In genomic region chr1:24452922-24453481, GRCh38 we compare ENCODE assay signal across 24 cellular contexts.
"Had no signal": no experiment of that assay in that cellular context is flagged by ENCODE, and none has a peak within 500 bp of the region (broad histone marks: within the 10 kb centered on the region; RNA-seq: fewer than 3 reads in every experiment).

No MANE protein-coding gene starts in this region.

- H3K36me3 ChIP-seq: colonic mucosa had no signal

- H3K27ac ChIP-seq: colonic mucosa, VCaP had no signal

- H3K9me3 ChIP-seq: colonic mucosa had no signal

- H3K27me3 ChIP-seq: colonic mucosa had no signal

- H3K4me1 Mint-ChIP-seq: activated CD4-positive, alpha-beta memory T cell treated with anti-CD3 and anti-CD28 coated beads, Interleukin-2, amount 10 ng/mL, durations not matched to agents 7 days and 5 days; activated CD4-positive, alpha-beta T cell treated with anti-CD3 and anti-CD28 coated beads, Interleukin-2, amount 10 ng/mL, durations not matched to agents 7 days and 5 days; activated naive CD8-positive, alpha-beta T cell treated with anti-CD3 and anti-CD28 coated beads, Interleukin-2, amount 50 U/mL, for 24 hours; T-helper 17 cell had no signal

- H3K27ac Mint-ChIP-seq: activated CD4-positive, alpha-beta memory T cell treated with anti-CD3 and anti-CD28 coated beads, Interleukin-2, amount 10 ng/mL, durations not matched to agents 7 days and 5 days; activated T-helper 2 cell treated with anti-CD3 and anti-CD28 coated beads, Interferon-gamma antibody, Interleukin-2, Interleukin-4, amounts not matched to agents 10 μg/mL and 5 μg/mL and 100 μg/mL, durations not matched to agents 14 hours and 24 hours and 36 hours had no signal

- FAIRE-seq: TTC549 had no signal

- H3K4me3 Mint-ChIP-seq: activated CD4-positive, alpha-beta memory T cell treated with anti-CD3 and anti-CD28 coated beads, Interleukin-2, amount 10 ng/mL, durations not matched to agents 7 days and 5 days; activated CD4-positive, alpha-beta T cell treated with anti-CD3 and anti-CD28 coated beads, Interleukin-2, amount 10 ng/mL, durations not matched to agents 7 days and 5 days; activated naive CD8-positive, alpha-beta T cell treated with anti-CD3 and anti-CD28 coated beads, Interleukin-2, amount 50 U/mL, for 24 hours; T-helper 17 cell had no signal

- ATAC-seq: activated naive CD8-positive, alpha-beta T cell treated with anti-CD3 and anti-CD28 coated beads, Interleukin-2, amount 50 U/mL, for 24 hours; PC-3; T-helper 17 cell had no signal

- DNase-seq: activated CD4-positive, alpha-beta memory T cell treated with anti-CD3 and anti-CD28 coated beads, Interleukin-2, amount 10 ng/mL, durations not matched to agents 7 days and 5 days; activated CD4-positive, alpha-beta T cell treated with anti-CD3 and anti-CD28 coated beads, Interleukin-2, amount 10 ng/mL, durations not matched to agents 7 days and 5 days; activated CD4-positive, CD25-positive, alpha-beta regulatory T cell; activated naive CD4-positive, alpha-beta T cell treated with anti-CD3 and anti-CD28 coated beads, Interleukin-2, amount 50 U/mL, for 16 hours; activated naive CD8-positive, alpha-beta T cell treated with anti-CD3 and anti-CD28 coated beads, Interleukin-2, amount 50 U/mL, for 24 hours; activated T-cell treated with anti-CD3 and anti-CD28 coated beads for 4 hours; activated T-cell treated with anti-CD3 and anti-CD28 coated beads, Interleukin-2, amount 50 U/mL, for 48 hours; amygdala; caudate nucleus; colonic mucosa; Kasumi-1; NCI-H1105 treated with DMSO at 0.1 percent for 48 hours; NCI-H1436 treated with DMSO at 0.1 percent for 48 hours; NCI-H187; NCI-H2081 treated with DMSO at 0.1 percent for 48 hours; NCI-H446; NCI-H524; PC-3; SHP77 treated with DMSO at 0.1 percent for 48 hours; T-helper 17 cell; T1000 had no signal

- H3K9me3 Mint-ChIP-seq: activated CD4-positive, alpha-beta memory T cell treated with anti-CD3 and anti-CD28 coated beads, Interleukin-2, amount 10 ng/mL, durations not matched to agents 7 days and 5 days; activated CD4-positive, alpha-beta T cell treated with anti-CD3 and anti-CD28 coated beads, Interleukin-2, amount 10 ng/mL, durations not matched to agents 7 days and 5 days; activated naive CD8-positive, alpha-beta T cell treated with anti-CD3 and anti-CD28 coated beads, Interleukin-2, amount 50 U/mL, for 24 hours; activated T-helper 2 cell treated with anti-CD3 and anti-CD28 coated beads, Interferon-gamma antibody, Interleukin-2, Interleukin-4, amounts not matched to agents 10 μg/mL and 5 μg/mL and 100 μg/mL, durations not matched to agents 14 hours and 24 hours and 36 hours had no signal

- H3K4me3 ChIP-seq: colonic mucosa had no signal

- H3K27me3 Mint-ChIP-seq: activated CD4-positive, alpha-beta memory T cell treated with anti-CD3 and anti-CD28 coated beads, Interleukin-2, amount 10 ng/mL, durations not matched to agents 7 days and 5 days; activated CD4-positive, alpha-beta T cell treated with anti-CD3 and anti-CD28 coated beads, Interleukin-2, amount 10 ng/mL, durations not matched to agents 7 days and 5 days; activated naive CD8-positive, alpha-beta T cell treated with anti-CD3 and anti-CD28 coated beads, Interleukin-2, amount 50 U/mL, for 24 hours; T-helper 17 cell had no signal

- H3K4me1 ChIP-seq: colonic mucosa had no signal
